ENCODE assay signal across 8 cellular contexts in the genomic region with DNA sequence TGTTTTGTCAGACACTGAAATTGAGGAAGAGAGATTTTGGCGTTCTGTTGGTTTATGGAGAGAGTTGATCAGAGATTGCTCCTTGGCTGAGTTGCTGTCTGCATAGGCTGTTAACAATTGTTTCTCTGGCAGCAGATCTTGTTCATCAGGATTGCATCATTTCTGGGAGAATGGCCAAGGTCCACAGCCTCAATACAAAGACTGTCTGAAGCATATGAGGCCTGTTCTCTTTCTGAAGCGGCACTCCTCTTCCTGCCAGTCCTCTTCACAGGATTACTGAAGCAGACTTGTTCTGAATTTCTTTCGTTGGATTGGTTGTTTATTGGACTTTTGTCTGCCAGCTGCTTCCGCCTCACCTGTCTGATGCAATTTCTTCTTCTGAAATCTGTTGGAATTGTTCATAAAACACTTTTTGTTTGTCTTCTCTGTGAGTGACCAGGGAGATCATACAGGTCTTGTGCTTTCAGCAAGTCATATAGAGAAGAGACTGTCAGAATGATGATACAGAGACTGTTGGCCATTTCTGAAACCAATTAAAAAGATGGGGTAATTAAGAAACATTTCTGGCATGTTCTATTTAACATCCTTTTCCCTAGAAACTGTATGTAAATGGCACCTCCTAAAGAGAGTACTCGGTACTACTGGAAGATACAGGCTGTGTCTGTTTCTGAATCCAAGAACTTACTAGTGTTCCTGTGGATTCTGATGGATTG. TPM values are rescaled to one million over a fixed set of nuclear protein-coding genes. Genes with fewer than 3 reads are reported as not detected.
DNase-seq lines count a peak whose midpoint lies in the region; ATAC-seq and TF ChIP-seq lines count a peak whose summit lies in the region.

No MANE protein-coding gene starts in this region.

- POLR2A ChIA-PET in CD4-positive, alpha-beta T cell (lab: Charles Lee): interaction anchor here (0.6 to 2.6 kb wide), 2 partner anchors 26 to 29 kb away, joined by 4 to 25 read pairs; partner anchors contain the start of gene SETD5
- POLR2A ChIA-PET in HEK293 (lab: Yijun Ruan, JAX): interaction anchor here (2.6 to 6.5 kb wide), 2 partner anchors 23 to 26 kb away, joined by 15 to 62 read pairs; partner anchors contain the start of gene SETD5

- peak overlapping the region; percentile 77 for H3K27ac Mint-ChIP-seq in CD4-positive, alpha-beta T cell

- ATAC-seq in CD4-positive, alpha-beta T cell (ENCODE audit: poor library complexity): peak; percentile 96
- ATAC-seq in HG02852 (IDR thresholded peaks at IDR 0.05; ENCODE audit: unreplicated experiment) (no peak), GM21723 (IDR thresholded peaks at IDR 0.05; ENCODE audit: unreplicated experiment) (no peak)

- CTCF ChIA-PET in CD4-positive, alpha-beta T cell (lab: Charles Lee): interaction anchor here (0.9 to 1.5 kb wide), 5 partner anchors 18 to 70 kb away, joined by 3 to 6 read pairs (median 5); partner anchors contain the start of gene THUMPD3
- CTCF ChIA-PET in HEK293 (lab: Yijun Ruan, JAX): interaction anchor here (0.6 to 2.5 kb wide), 5 partner anchors 12 to 69 kb away, joined by 3 to 15 read pairs (median 4); no protein-coding TSS in a partner anchor

- peak overlapping the region; percentile 3 for H3K27ac ChIP-seq in CD4-positive, alpha-beta T cell (ENCODE audit: low read depth, low read length)
- H3K27ac ChIP-seq in HEK293 (ENCODE audit: extremely low read depth, low read depth, low read length) (peak overlapping the region; percentile 82), adrenal gland (peak overlapping the region; percentile 64 to 85 (median 83))

- intact Hi-C loops in CD4-positive, alpha-beta T cell (cut with DNase I, micrococcal nuclease): loop anchor here (1.0 to 5.0 kb wide), 6 partner anchors 18 to 452 kb away; partner anchors contain the start of gene SETD5 (in 1 of the 2)
- intact Hi-C loops in adrenal gland (cut with DNase I): no loop called here

- peak; percentile 65 for TF ChIP-seq CTCF in CD4-positive, alpha-beta T cell (IDR thresholded peaks at IDR 0.05)
- no peak for TF ChIP-seq CTCF in HEK293 (tag by site-specific recombination; IDR thresholded peaks at IDR 0.05)
- TF ChIP-seq CTCF in adrenal gland (IDR thresholded peaks at IDR 0.05): peak; percentile 32 to 70 (median 54)

- peak; percentile 40 to 82 for TF ChIP-seq POLR2A in adrenal gland (IDR thresholded peaks at IDR 0.05)

- H3K4me1 Mint-ChIP-seq in CD4-positive, alpha-beta T cell (ENCODE audit: low read depth): peaks cover 60% of the 10 kb centered on the region

- H3K4me3 ChIP-seq in HEK293 (ENCODE audit: low read depth, low read length) (no peak overlapping the region), adrenal gland (peak overlapping the region in 1 of 4 donors; percentile 7)

- H3K4me1 ChIP-seq in HEK293 (ENCODE audit: control insufficient read depth, insufficient read depth, low read length) (peaks cover 20% of the 10 kb centered on the region), adrenal gland (replicated peaks in 1 of 2) (peaks cover 26 to 63% of the 10 kb centered on the region in 2 donors)

- no peaks in the 10 kb centered on the region for H3K27me3 ChIP-seq in CD4-positive, alpha-beta T cell (ENCODE audit: control insufficient read depth, insufficient read depth, low read length)
- H3K27me3 ChIP-seq in adrenal gland: no peaks in the 10 kb centered on the region

- no peak for DNase-seq in CD4-positive, alpha-beta T cell
- DNase-seq in NCI-H526 (lab: John Stamatoyannopoulos, UW): peak; percentile 56 to 62
- peak; percentile 90 to 97 (median 91) for DNase-seq in adrenal gland
- peak; percentile 87 for DNase-seq in glomerular visceral epithelial cell (ENCODE audit: extremely low spot score)
- peak in 53 of 56 donors; percentile 11 to 94 (median 78) for DNase-seq in nucleus accumbens (lab: John Stamatoyannopoulos, UW)

- H3K36me3 ChIP-seq in HEK293 (ENCODE audit: control insufficient read depth in 2 of 2, insufficient read depth in 1 of 2, low read length in 2 of 2) (peaks cover 23 to 30% of the 10 kb centered on the region in 2 experiments), adrenal gland (replicated peaks in 1 of 2) (peaks cover 0 to 18% of the 10 kb centered on the region in 2 donors)

- WGBS in adrenal gland, 4 donors: 10 to 12% (median 11%) methylated on average over 5 of the region's 5 CpGs

- H3K9me3 ChIP-seq in CD4-positive, alpha-beta T cell (ENCODE audit: control insufficient read depth, low read length): no peaks in the 10 kb centered on the region
- H3K9me3 ChIP-seq in HEK293 (ENCODE audit: control insufficient read depth, insufficient read depth, low read depth, low read length): no peaks in the 10 kb centered on the region
- no peaks in the 10 kb centered on the region for H3K9me3 ChIP-seq in adrenal gland (replicated peaks in 1 of 3)

- H3K27me3 Mint-ChIP-seq in CD4-positive, alpha-beta T cell: no peaks in the 10 kb centered on the region

- no peaks in the 10 kb centered on the region for H3K9me3 Mint-ChIP-seq in CD4-positive, alpha-beta T cell

- no peak overlapping the region for H3K4me3 Mint-ChIP-seq in CD4-positive, alpha-beta T cell

- peaks cover 56% of the 10 kb centered on the region for H3K36me3 Mint-ChIP-seq in CD4-positive, alpha-beta T cell (ENCODE audit: low read depth)

TF ChIP-seq in HEK293, 187 proteins besides CTCF, POLR2A, EP300 and RAD21 (continues in another document):
- TF ChIP-seq ZNF214 (tag by site-specific recombination; IDR thresholded peaks at IDR 0.05; ENCODE audit: borderline replicate concordance) (no peak), ZNF792 (tag by site-specific recombination; IDR thresholded peaks at IDR 0.05) (no peak), ZNF2 (tag by site-specific recombination; IDR thresholded peaks at IDR 0.05) (peak; percentile 90), ZNF24 (tag by site-specific recombination; IDR thresholded peaks at IDR 0.05) (peak; percentile 49; the same call in 1 of the 2 replicates), ZNF133 (tag by site-specific recombination; IDR thresholded peaks at IDR 0.05) (no peak), ZNF112 (tag by site-specific recombination; IDR thresholded peaks at IDR 0.05) (no peak), REST (tag by site-specific recombination; IDR thresholded peaks at IDR 0.05) (0 out of 2 replicates have a peak, but pooled peaks have one; percentile 38)
- TF ChIP-seq, protein P1, sequence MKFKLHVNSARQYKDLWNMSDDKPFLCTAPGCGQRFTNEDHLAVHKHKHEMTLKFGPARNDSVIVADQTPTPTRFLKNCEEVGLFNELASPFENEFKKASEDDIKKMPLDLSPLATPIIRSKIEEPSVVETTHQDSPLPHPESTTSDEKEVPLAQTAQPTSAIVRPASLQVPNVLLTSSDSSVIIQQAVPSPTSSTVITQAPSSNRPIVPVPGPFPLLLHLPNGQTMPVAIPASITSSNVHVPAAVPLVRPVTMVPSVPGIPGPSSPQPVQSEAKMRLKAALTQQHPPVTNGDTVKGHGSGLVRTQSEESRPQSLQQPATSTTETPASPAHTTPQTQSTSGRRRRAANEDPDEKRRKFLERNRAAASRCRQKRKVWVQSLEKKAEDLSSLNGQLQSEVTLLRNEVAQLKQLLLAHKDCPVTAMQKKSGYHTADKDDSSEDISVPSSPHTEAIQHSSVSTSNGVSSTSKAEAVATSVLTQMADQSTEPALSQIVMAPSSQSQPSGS (tag by site-specific recombination; IDR thresholded peaks at IDR 0.05; ENCODE audit: low read depth): peak; percentile 74; the same call in 1 of the 2 replicates
- TF ChIP-seq, protein P2, sequence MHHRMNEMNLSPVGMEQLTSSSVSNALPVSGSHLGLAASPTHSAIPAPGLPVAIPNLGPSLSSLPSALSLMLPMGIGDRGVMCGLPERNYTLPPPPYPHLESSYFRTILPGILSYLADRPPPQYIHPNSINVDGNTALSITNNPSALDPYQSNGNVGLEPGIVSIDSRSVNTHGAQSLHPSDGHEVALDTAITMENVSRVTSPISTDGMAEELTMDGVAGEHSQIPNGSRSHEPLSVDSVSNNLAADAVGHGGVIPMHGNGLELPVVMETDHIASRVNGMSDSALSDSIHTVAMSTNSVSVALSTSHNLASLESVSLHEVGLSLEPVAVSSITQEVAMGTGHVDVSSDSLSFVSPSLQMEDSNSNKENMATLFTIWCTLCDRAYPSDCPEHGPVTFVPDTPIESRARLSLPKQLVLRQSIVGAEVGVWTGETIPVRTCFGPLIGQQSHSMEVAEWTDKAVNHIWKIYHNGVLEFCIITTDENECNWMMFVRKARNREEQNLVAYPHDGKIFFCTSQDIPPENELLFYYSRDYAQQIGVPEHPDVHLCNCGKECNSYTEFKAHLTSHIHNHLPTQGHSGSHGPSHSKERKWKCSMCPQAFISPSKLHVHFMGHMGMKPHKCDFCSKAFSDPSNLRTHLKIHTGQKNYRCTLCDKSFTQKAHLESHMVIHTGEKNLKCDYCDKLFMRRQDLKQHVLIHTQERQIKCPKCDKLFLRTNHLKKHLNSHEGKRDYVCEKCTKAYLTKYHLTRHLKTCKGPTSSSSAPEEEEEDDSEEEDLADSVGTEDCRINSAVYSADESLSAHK (tag by site-specific recombination; IDR thresholded peaks at IDR 0.05): peak; percentile 87

RNA-seq across cellular contexts. Expression of gene SETD5, which starts 25.5 kb away (rescaled TPM):
- total RNA-seq in CD4-positive, alpha-beta T cell: 10 to 100 TPM; 58.5 to 67.6 TPM
- 100 to 1,000 TPM in 2 of 8 donors, 10 to 100 TPM in 6; 46.5 to 135 (median 88.6) TPM for total RNA-seq in adrenal gland
- polyA plus RNA-seq in adrenal gland: 10 to 100 TPM; 35.3 to 72.5 (median 63.1) TPM

Comparison
In these comparisons a context has a peak if more than half of its experiments do, and no peak if none do; other contexts are left out.
1. DNase-seq: peak in NCI-H526 (2 of 2), adrenal gland (7 of 7), glomerular visceral epithelial cell (single experiment) and nucleus accumbens (53 of 56); none in CD4-positive, alpha-beta T cell (0 of 10).
2. H3K27ac ChIP-seq: peak in every context shown above with its lines; median percentile 83 in adrenal gland; 82 in HEK293; 3 in CD4-positive, alpha-beta T cell.
3. intact Hi-C loops: an anchor here in CD4-positive, alpha-beta T cell (1.0 to 5.0 kb wide); none called in adrenal gland.